In the genomic region with DNA sequence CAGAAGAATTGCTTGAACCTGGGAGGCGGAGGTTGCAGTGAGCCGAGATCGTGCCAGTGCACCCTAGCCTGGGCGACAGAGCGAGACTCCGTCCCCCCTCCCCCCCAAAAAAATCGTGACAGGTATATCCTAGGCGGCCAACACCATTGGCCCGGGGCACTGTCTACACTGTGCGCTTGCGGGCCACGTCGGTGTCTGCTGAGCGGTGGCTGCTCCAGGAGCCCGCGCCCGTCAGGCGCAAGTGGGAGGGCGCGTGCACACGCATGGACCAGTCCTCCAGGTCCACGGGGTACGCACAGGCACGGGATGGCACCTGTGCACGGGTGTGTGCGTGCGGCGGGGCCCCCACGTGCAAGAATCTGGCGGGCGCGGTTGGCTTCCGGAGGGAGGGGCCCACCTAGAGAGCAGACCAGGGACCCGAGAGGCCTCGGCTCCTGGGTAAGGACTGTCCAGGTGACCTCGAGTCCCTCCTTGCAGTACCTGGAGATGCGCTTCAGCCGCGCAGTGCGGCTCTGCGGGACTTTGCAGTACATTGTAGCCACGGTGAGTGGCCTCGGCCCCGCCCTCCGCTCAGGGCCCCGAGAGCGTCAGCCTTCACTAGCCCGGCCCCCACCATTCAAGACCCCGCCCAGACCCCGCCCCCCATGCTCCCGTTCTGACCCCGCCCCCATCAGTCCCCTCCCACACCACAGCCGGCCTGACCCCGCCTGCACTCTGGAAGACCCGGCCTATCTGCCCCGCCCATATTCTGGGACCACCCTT, we compare ENCODE assay signal across 9 cellular contexts. TPM values are rescaled to one million over a fixed set of nuclear protein-coding genes. Genes with fewer than 3 reads are reported as not detected.
DNase-seq lines count a peak whose midpoint lies in the region; ATAC-seq and TF ChIP-seq lines count a peak whose summit lies in the region.
"Had no signal": no experiment of that assay in that cellular context is flagged by ENCODE, and none has a peak within 500 bp of the region (broad histone marks: within the 10 kb centered on the region; RNA-seq: fewer than 3 reads in every experiment).

No MANE protein-coding gene starts in this region.

- peaks cover 8 to 94% (median 45%) of the 10 kb centered on the region in 4 donors for H3K27me3 ChIP-seq in esophagus muscularis mucosa

- no peaks in the 10 kb centered on the region for H3K36me3 ChIP-seq in esophagus muscularis mucosa

- no peak for TF ChIP-seq CTCF in HFF-Myc (IDR thresholded peaks at IDR 0.05; ENCODE audit: low read depth, low read length, missing control alignments)
- TF ChIP-seq CTCF in MCF 10A (IDR thresholded peaks at IDR 0.05; ENCODE audit: unreplicated experiment) = no peak
- no peak for TF ChIP-seq CTCF in natural killer cell (IDR thresholded peaks at IDR 0.05)
- TF ChIP-seq CTCF in esophagus muscularis mucosa (IDR thresholded peaks at IDR 0.05) = no peak

- no peak for TF ChIP-seq POLR2A in esophagus muscularis mucosa (IDR thresholded peaks at IDR 0.05; ENCODE audit: low read depth)

- POLR2A ChIA-PET in MCF 10A (lab: Yijun Ruan, JAX) = interaction anchor here (5.2 kb wide), 1 partner anchor 58 kb away, joined by 71 read pairs; a partner anchor contains a TSS

- peak; percentile 69 to 85 (median 84) for ATAC-seq in natural killer cell

- peak; percentile 49 for DNase-seq in CD1c-positive myeloid dendritic cell (ENCODE audit: extremely low spot score)
- no peak for DNase-seq in HFF-Myc (ENCODE audit: extremely low read depth, low read depth)
- DNase-seq in T-helper 22 cell (ENCODE audit: low read depth) = peak; percentile 39
- DNase-seq in MCF 10A (ENCODE audit: unreplicated experiment) = peak; percentile 48
- peak; percentile 25 for DNase-seq in natural killer cell
- no peak for DNase-seq in HK-2 (ENCODE audit: unreplicated experiment)
- no peak for DNase-seq in esophagus muscularis mucosa (ENCODE audit: extremely low spot score)
- DNase-seq in NCI-H1048 (lab: John Stamatoyannopoulos, UW) = no peak

- no peak for TF ChIP-seq EP300 in esophagus muscularis mucosa (IDR thresholded peaks at IDR 0.05)

- H3K27me3 Mint-ChIP-seq in MCF 10A (ENCODE audit: insufficient read depth, unreplicated experiment) (no peaks in the 10 kb centered on the region), natural killer cell (ENCODE audit: low read depth in 2 of 2) (peaks cover 6 to 18% of the 10 kb centered on the region in 2 donors)

- 0 out of 2 replicates have a peak overlapping the region, but pooled peaks have one; percentile 7 for H3K4me3 ChIP-seq in HFF-Myc (replicated peaks; ENCODE audit: low read depth, low read length)
- H3K4me3 ChIP-seq in esophagus muscularis mucosa = peak overlapping the region in 2 of 4 donors; percentile 14 to 22

- H3K36me3 Mint-ChIP-seq in MCF 10A (ENCODE audit: insufficient read depth, unreplicated experiment) (peaks cover under 1% of the 10 kb centered on the region), natural killer cell (no peaks in the 10 kb centered on the region)

- BruUV-seq in MCF 10A (replicated peaks; lab: Mats Ljungman, UMichigan) = no TSS peak

- intact Hi-C loops in MCF 10A (cut with micrococcal nuclease) (no loop called here), natural killer cell (cut with micrococcal nuclease) (no loop called here), esophagus muscularis mucosa (cut with DNase I) (no loop called here)

- H3K9me3 Mint-ChIP-seq in MCF 10A (ENCODE audit: unreplicated experiment) (no peaks in the 10 kb centered on the region), natural killer cell (no peaks in the 10 kb centered on the region)

- H3K27ac Mint-ChIP-seq in MCF 10A (ENCODE audit: low read depth, unreplicated experiment) (no peak overlapping the region), natural killer cell (no peak overlapping the region)

- 14% methylated on average over 23 of the region's 56 CpGs for WGBS in esophagus muscularis mucosa

- CTCF ChIA-PET in MCF 10A (lab: Yijun Ruan, JAX) = interaction anchor here (1.1 to 1.5 kb wide), 3 partner anchors 59 to 64 kb away, joined by 4 to 5 read pairs (median 4); a partner anchor contains a TSS

- H3K4me1 Mint-ChIP-seq in MCF 10A (ENCODE audit: insufficient read depth, unreplicated experiment) = no peaks in the 10 kb centered on the region
- H3K4me1 Mint-ChIP-seq in natural killer cell = peaks cover 0 to 19% of the 10 kb centered on the region in 2 donors

- H3K27ac ChIP-seq in esophagus muscularis mucosa (replicated peaks in 1 of 4) = no peak overlapping the region

- peaks cover 16 to 31% (median 25%) of the 10 kb centered on the region in 4 donors for H3K4me1 ChIP-seq in esophagus muscularis mucosa

- H3K4me3 Mint-ChIP-seq in MCF 10A (ENCODE audit: unreplicated experiment) (no peak overlapping the region), natural killer cell (peak overlapping the region; percentile 64)

- no peaks in the 10 kb centered on the region for H3K9me3 ChIP-seq in esophagus muscularis mucosa

RNA-seq across cellular contexts. Expression of a gene that starts 2.1 kb away (rescaled TPM):
- not detected in 2 replicates for total RNA-seq in MCF 10A (2022)
- under 1 TPM; 0.25 to 0.43 (median 0.26) TPM for total RNA-seq in natural killer cell
- total RNA-seq in esophagus muscularis mucosa = under 1 TPM in 1 of 4 donors, not detected in 3; 0.17 TPM

RNA-seq across cellular contexts. Expression of a gene that starts 14.1 kb away (rescaled TPM):
- total RNA-seq in MCF 10A (2022) (3,250 and 3,372 TPM in 2 replicates), natural killer cell (1,000 to 10,000 TPM; 1,015 to 1,285 (median 1,208) TPM), esophagus muscularis mucosa (1,000 to 10,000 TPM; 1,042 to 1,624 (median 1,374) TPM)

RNA-seq across cellular contexts. Expression of a gene that starts 26.1 kb away (rescaled TPM):
- total RNA-seq in MCF 10A (2022) (not detected in 2 replicates), natural killer cell (100 to 1,000 TPM in 1 of 3 donors, 10 to 100 TPM in 2; 72.1 to 105 (median 96.1) TPM), esophagus muscularis mucosa (1 to 10 TPM; 2.1 to 8.9 (median 3.4) TPM)

RNA-seq across cellular contexts. Expression of a gene that starts 52.5 kb away (rescaled TPM):
- not detected in 2 replicates for total RNA-seq in MCF 10A (2022)
- 1 to 10 TPM; 1.5 to 2.9 (median 1.7) TPM for total RNA-seq in natural killer cell
- not detected for total RNA-seq in esophagus muscularis mucosa
- total RNA-seq: temporal lobe had no signal

RNA-seq across cellular contexts. Expression of a gene that starts 59.0 kb away (rescaled TPM):
- total RNA-seq in MCF 10A (2022) = 122 and 131 TPM in 2 replicates
- total RNA-seq in natural killer cell = 10 to 100 TPM; 32.6 to 37.6 (median 37.4) TPM
- total RNA-seq in esophagus muscularis mucosa = 10 to 100 TPM; 51.2 to 97.4 (median 74.3) TPM

Comparison
In these comparisons a context has a peak if more than half of its experiments do, and no peak if none do; other contexts are left out.
1. DNase-seq: peak in CD1c-positive myeloid dendritic cell (single experiment), T-helper 22 cell (single experiment), MCF 10A (single experiment) and natural killer cell (single experiment); none in HFF-Myc (single experiment), HK-2 (single experiment), esophagus muscularis mucosa (single experiment) and NCI-H1048 (single experiment).
2. RNA of a gene that starts 26.1 kb away (total RNA-seq): 72.1 to 105 TPM in natural killer cell; 2.1 to 8.9 TPM in esophagus muscularis mucosa and not detected in MCF 10A; every median in the first group is over 4 times any median in the second.